In the genomic region with DNA sequence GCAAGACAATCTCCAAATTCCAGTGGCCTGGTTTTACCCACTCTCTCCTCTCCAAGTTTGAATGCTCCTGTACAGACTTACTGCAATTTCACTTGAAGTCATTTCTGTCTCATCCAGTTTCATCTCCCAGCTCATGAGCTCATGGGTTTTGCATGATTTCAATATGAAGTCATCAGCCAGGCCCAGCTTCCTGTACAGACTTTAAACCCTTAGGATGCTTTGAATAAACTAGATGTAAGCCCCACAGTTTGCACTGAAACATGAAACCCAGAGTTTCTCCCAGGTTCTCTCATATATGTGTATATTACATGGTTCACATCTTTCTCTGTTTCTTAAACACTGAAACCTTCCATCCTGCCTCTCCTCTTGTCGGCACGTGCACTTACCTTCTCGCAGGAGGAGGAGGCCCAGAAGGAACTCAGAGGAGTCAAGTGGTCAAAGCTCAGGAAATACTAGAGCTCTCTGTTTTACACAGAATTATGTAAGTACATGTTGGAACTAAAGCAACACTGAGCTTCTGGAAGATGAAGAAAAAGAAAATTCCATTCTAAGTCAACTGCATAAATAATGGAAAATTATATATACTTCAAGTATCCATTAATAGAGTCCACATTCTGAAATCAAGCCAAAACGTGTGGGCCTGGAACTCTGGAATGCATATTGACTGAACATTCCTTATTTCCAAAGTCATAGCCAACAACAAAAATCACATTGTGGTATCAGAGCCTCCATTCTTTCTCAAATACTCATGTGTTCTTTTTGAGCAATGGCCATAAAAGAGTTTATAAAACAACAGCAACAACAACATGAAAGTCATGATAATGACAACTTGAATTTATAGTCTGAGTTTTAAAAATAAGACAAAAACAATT, we compare ENCODE assay signal across 9 cellular contexts.
DNase-seq lines count a peak whose midpoint lies in the region; ATAC-seq and TF ChIP-seq lines count a peak whose summit lies in the region.
"Had no signal": no experiment of that assay in that cellular context is flagged by ENCODE, and none has a peak within 500 bp of the region (broad histone marks: within the 10 kb centered on the region; RNA-seq: fewer than 3 reads in every experiment).

No MANE protein-coding gene starts in this region.

- TF ChIP-seq CTCF in BJ (IDR thresholded peaks at IDR 0.05; ENCODE audit: insufficient read depth, low read depth, low read length) (no peak), epithelial cell of proximal tubule (conservative IDR thresholded peaks at IDR 0.05; ENCODE audit: low read depth, low read length) (no peak), endodermal cell (conservative IDR thresholded peaks at IDR 0.05) (no peak)

- no peaks in the 10 kb centered on the region for H3K9me3 Mint-ChIP-seq in endodermal cell
- H3K9me3 Mint-ChIP-seq: central memory CD8-positive, alpha-beta T cell had no signal

- no peaks in the 10 kb centered on the region for H3K4me1 ChIP-seq in endodermal cell (ENCODE audit: control insufficient read depth, insufficient read depth, low read length)

- H3K9me3 ChIP-seq in endodermal cell (ENCODE audit: control insufficient read depth, low read length), result peaks cover 4% of the 10 kb centered on the region

- no peaks in the 10 kb centered on the region for H3K27me3 Mint-ChIP-seq in endodermal cell (ENCODE audit: insufficient read depth)

- H3K9ac ChIP-seq in endodermal cell (ENCODE audit: extremely low read depth, low read length, poor library complexity, severe bottlenecking), result no peak overlapping the region

- no peak overlapping the region for H3K4me3 Mint-ChIP-seq in endodermal cell
- H3K4me3 Mint-ChIP-seq: central memory CD8-positive, alpha-beta T cell had no signal

- WGBS in endodermal cell (ENCODE audit: insufficient coverage in 1 of 2, insufficient read length in 1 of 2), 2 experiments, result 88 to 100% methylated on average over 1 to 4 of the region's 4 CpGs

- no peaks in the 10 kb centered on the region for H3K36me3 Mint-ChIP-seq in endodermal cell (ENCODE audit: low read depth)

- no peaks in the 10 kb centered on the region for H3K27me3 ChIP-seq in BJ (ENCODE audit: control insufficient read depth, insufficient read depth, low read length)
- no peaks in the 10 kb centered on the region for H3K27me3 ChIP-seq in endodermal cell (ENCODE audit: control insufficient read depth, insufficient read depth, low read length, poor library complexity, severe bottlenecking)

- POLR2A ChIA-PET in BJ (lab: Charles Lee), result interaction anchor here (0.6 to 1.4 kb wide), 5 partner anchors 11 to 141 kb away, joined by 3 to 8 read pairs (median 3); no protein-coding TSS in a partner anchor

- no peak overlapping the region for H3K27ac ChIP-seq in endodermal cell (ENCODE audit: low read depth, low read length)

- no peaks in the 10 kb centered on the region for H3K36me3 ChIP-seq in BJ (ENCODE audit: control insufficient read depth, insufficient read depth, low read length)
- no peaks in the 10 kb centered on the region for H3K36me3 ChIP-seq in endodermal cell (ENCODE audit: control insufficient read depth, insufficient read depth, low read length)

- CTCF ChIA-PET in BJ (lab: Yijun Ruan, JAX), result interaction anchor here (0.9 to 5.1 kb wide), 3 partner anchors 12 to 363 kb away, joined by 3 to 32 read pairs (median 3); no protein-coding TSS in a partner anchor

- peaks cover 5% of the 10 kb centered on the region for H3K4me1 Mint-ChIP-seq in endodermal cell
- H3K4me1 Mint-ChIP-seq: central memory CD8-positive, alpha-beta T cell had no signal

- peak; percentile 93 for DNase-seq in BJ (ENCODE audit: low read depth)
- DNase-seq in epithelial cell of proximal tubule (ENCODE audit: low read depth), result peak; percentile 47
- no peak for DNase-seq in endodermal cell
- no peak for DNase-seq in hypothalamus (lab: John Stamatoyannopoulos, UW)
- no peak for DNase-seq in RPMI8226
- no peak for DNase-seq in HK-2 (ENCODE audit: unreplicated experiment)

- H3K4me3 ChIP-seq in BJ (ENCODE audit: low read depth, low read length), result no peak overlapping the region
- H3K4me3 ChIP-seq in epithelial cell of proximal tubule (ENCODE audit: low read depth, low read length), result no peak overlapping the region
- no peak overlapping the region for H3K4me3 ChIP-seq in endodermal cell (ENCODE audit: low read length)

- ATAC-seq in GM19467 (IDR thresholded peaks at IDR 0.05; ENCODE audit: unreplicated experiment) (peak; percentile 53), HG03457 (IDR thresholded peaks at IDR 0.05; ENCODE audit: unreplicated experiment) (peak; percentile 92)

- no peak overlapping the region for H3K27ac Mint-ChIP-seq in endodermal cell

Comparison
In these comparisons a context has a peak if more than half of its experiments do, and no peak if none do; other contexts are left out.
1. DNase-seq: peak in BJ (single experiment) and epithelial cell of proximal tubule (single experiment); none in endodermal cell (single experiment), hypothalamus (0 of 51), RPMI8226 (single experiment) and HK-2 (single experiment).